ENCODE assay signal across 15 cellular contexts in the genomic region with DNA sequence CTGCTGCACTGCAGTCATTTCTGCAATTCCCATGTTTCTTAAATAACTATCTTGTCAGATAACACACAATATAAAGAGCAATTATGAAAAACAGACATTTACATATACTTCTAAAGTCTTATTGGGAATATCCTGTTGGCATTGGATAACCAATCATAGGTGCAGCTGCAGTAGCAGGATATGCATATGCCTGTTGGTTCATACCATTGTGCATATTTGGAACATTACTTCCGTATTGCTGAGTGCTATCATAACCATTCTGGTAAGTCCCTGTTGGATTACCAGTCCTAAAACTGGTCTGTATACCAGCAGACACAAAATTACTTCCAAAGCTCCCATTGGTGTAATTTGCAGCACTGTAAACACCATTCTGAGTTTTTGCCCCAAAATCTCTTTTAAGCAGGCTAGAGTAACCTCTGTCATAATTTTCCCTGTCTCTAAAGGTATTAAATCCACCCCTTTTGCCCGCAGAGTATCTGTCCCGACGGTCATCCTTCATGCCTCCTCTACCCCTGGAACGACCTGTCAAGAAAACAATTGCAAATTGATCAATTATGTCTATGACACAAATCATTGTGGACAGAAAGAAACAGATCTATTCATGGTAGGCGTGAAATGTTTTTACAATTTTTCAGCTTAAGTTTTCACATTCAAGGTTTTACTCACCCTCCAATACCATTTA. TPM values are rescaled to one million over a fixed set of nuclear protein-coding genes. Genes with fewer than 3 reads are reported as not detected.
A peak's percentile ranks its signal among the peaks of the same experiment; 100 is the strongest.
DNase-seq lines count a peak whose midpoint lies in the region; ATAC-seq and TF ChIP-seq lines count a peak whose summit lies in the region.
"Had no signal": no experiment of that assay in that cellular context is flagged by ENCODE, and none has a peak within 500 bp of the region (broad histone marks: within the 10 kb centered on the region; RNA-seq: fewer than 3 reads in every experiment).

No MANE protein-coding gene starts in this region.

- peaks cover 70% of the 10 kb centered on the region for H3K36me3 Mint-ChIP-seq in activated CD8-positive, alpha-beta memory T cell treated with anti-CD3 and anti-CD28 coated beads, Interleukin-2, amount 10 ng/mL, durations not matched to agents 7 days and 5 days
- peaks cover 61 to 69% of the 10 kb centered on the region in 2 donors for H3K36me3 Mint-ChIP-seq in stimulated activated naive B cell treated with anti-CD40 and anti-IgM and Interleukin-4, amounts not matched to agents 10 μg/mL and 1 μg/mL and 100 μg/mL, for 72 hours

- no peaks in the 10 kb centered on the region for H3K27me3 Mint-ChIP-seq in activated CD8-positive, alpha-beta memory T cell treated with anti-CD3 and anti-CD28 coated beads, Interleukin-2, amount 10 ng/mL, durations not matched to agents 7 days and 5 days
- no peaks in the 10 kb centered on the region for H3K27me3 Mint-ChIP-seq in stimulated activated naive B cell treated with anti-CD40 and anti-IgM and Interleukin-4, amounts not matched to agents 10 μg/mL and 1 μg/mL and 100 μg/mL, for 72 hours

- H3K9me3 ChIP-seq in Peyer's patch = no peaks in the 10 kb centered on the region
- H3K9me3 ChIP-seq in ovary = no peaks in the 10 kb centered on the region
- H3K9me3 ChIP-seq: sigmoid colon had no signal

- no peak for TF ChIP-seq POLR2A in Peyer's patch (IDR thresholded peaks at IDR 0.05)
- no peak for TF ChIP-seq POLR2A in ovary (IDR thresholded peaks at IDR 0.05)

- peak overlapping the region; percentile 34 for H3K27ac Mint-ChIP-seq in activated CD8-positive, alpha-beta memory T cell treated with anti-CD3 and anti-CD28 coated beads, Interleukin-2, amount 10 ng/mL, durations not matched to agents 7 days and 5 days
- peak overlapping the region; percentile 67 for H3K27ac Mint-ChIP-seq in stimulated activated naive B cell treated with anti-CD40 and anti-IgM and Interleukin-4, amounts not matched to agents 10 μg/mL and 1 μg/mL and 100 μg/mL, for 72 hours

- TF ChIP-seq EP300 in ovary (IDR thresholded peaks at IDR 0.05) = no peak

- H3K27me3 ChIP-seq in Peyer's patch = no peaks in the 10 kb centered on the region
- H3K27me3 ChIP-seq in ovary = no peaks in the 10 kb centered on the region
- H3K27me3 ChIP-seq: sigmoid colon had no signal

- intact Hi-C loops in ovary (cut with DNase I) = loop anchor here in 2 of 4 donors (10.0 kb wide), 2 partner anchors 75 to 185 kb away; no protein-coding TSS in a partner anchor

- WGBS in ovary, 3 donors = 76 to 82% (median 77%) methylated on average over 6 of the region's 6 CpGs

- CTCF ChIA-PET in activated CD8-positive, alpha-beta memory T cell treated with anti-CD3 and anti-CD28 coated beads, Interleukin-2, amount 10 ng/mL, durations not matched to agents 7 days and 5 days (lab: Charles Lee) = interaction anchor here (1.4 to 11.8 kb wide), 3 partner anchors 9 to 147 kb away, joined by 3 to 308 read pairs (median 8); no protein-coding TSS in a partner anchor

- no peak for TF ChIP-seq CTCF in Peyer's patch (IDR thresholded peaks at IDR 0.05)
- TF ChIP-seq CTCF in ovary (IDR thresholded peaks at IDR 0.05) = no peak

- H3K4me3 ChIP-seq in Peyer's patch = no peak overlapping the region
- no peak overlapping the region for H3K4me3 ChIP-seq in ovary
- H3K4me3 ChIP-seq: sigmoid colon had no signal

- no peak for DNase-seq in activated CD8-positive, alpha-beta memory T cell treated with anti-CD3 and anti-CD28 coated beads, Interleukin-2, amount 10 ng/mL, durations not matched to agents 7 days and 5 days
- DNase-seq in activated CD8-positive, alpha-beta memory T cell treated with anti-CD3 and anti-CD28 coated beads, Interleukin-2, amount 50 U/mL, for 48 hours = no peak
- DNase-seq in epithelial cell of prostate (ENCODE audit: low read depth, low spot score) = no peak
- no peak for DNase-seq in stimulated activated naive B cell treated with anti-CD40 and anti-IgM and Interleukin-4, amounts not matched to agents 10 μg/mL and 1 μg/mL and 100 μg/mL, for 72 hours
- DNase-seq in Peyer's patch = no peak
- no peak for DNase-seq in ovary
- DNase-seq in NCI-H2081 (lab: John Stamatoyannopoulos, UW) = no peak
- DNase-seq: activated gamma-delta T cell, AML-193, kidney glomerular epithelial cell, NCI-H2227 treated with DMSO at 0.1 percent for 48 hours, sigmoid colon had no signal

- no peak for ATAC-seq in activated CD8-positive, alpha-beta memory T cell treated with anti-CD3 and anti-CD28 coated beads, Interleukin-2, amount 10 ng/mL, durations not matched to agents 7 days and 5 days
- no peak for ATAC-seq in SK-N-SH treated with all-trans-retinoic acid at 6 μM for 48 hours
- ATAC-seq in stimulated activated naive B cell treated with anti-CD40 and anti-IgM and Interleukin-4, amounts not matched to agents 10 μg/mL and 1 μg/mL and 100 μg/mL, for 72 hours (replicated peaks) = no peak

- no peaks in the 10 kb centered on the region for H3K9me3 Mint-ChIP-seq in activated CD8-positive, alpha-beta memory T cell treated with anti-CD3 and anti-CD28 coated beads, Interleukin-2, amount 10 ng/mL, durations not matched to agents 7 days and 5 days (ENCODE audit: low read depth)
- H3K9me3 Mint-ChIP-seq in stimulated activated naive B cell treated with anti-CD40 and anti-IgM and Interleukin-4, amounts not matched to agents 10 μg/mL and 1 μg/mL and 100 μg/mL, for 72 hours = no peaks in the 10 kb centered on the region
- H3K9me3 Mint-ChIP-seq: T-helper 1 cell treated with Interleukin-12 subunit alpha and Interleukin-12 subunit beta and Interleukin-4 antibody, amounts not matched to agents 30 μg/mL and 1 μg/mL, for 36 hours had no signal

- H3K4me1 Mint-ChIP-seq in activated CD8-positive, alpha-beta memory T cell treated with anti-CD3 and anti-CD28 coated beads, Interleukin-2, amount 10 ng/mL, durations not matched to agents 7 days and 5 days = peaks cover 79% of the 10 kb centered on the region
- H3K4me1 Mint-ChIP-seq in stimulated activated naive B cell treated with anti-CD40 and anti-IgM and Interleukin-4, amounts not matched to agents 10 μg/mL and 1 μg/mL and 100 μg/mL, for 72 hours = peaks cover 57 to 78% of the 10 kb centered on the region in 2 donors

- no peak overlapping the region for H3K4me3 Mint-ChIP-seq in activated CD8-positive, alpha-beta memory T cell treated with anti-CD3 and anti-CD28 coated beads, Interleukin-2, amount 10 ng/mL, durations not matched to agents 7 days and 5 days
- H3K4me3 Mint-ChIP-seq in stimulated activated naive B cell treated with anti-CD40 and anti-IgM and Interleukin-4, amounts not matched to agents 10 μg/mL and 1 μg/mL and 100 μg/mL, for 72 hours = peak overlapping the region; percentile 44 to 49
- H3K4me3 Mint-ChIP-seq: T-helper 1 cell treated with Interleukin-12 subunit alpha and Interleukin-12 subunit beta and Interleukin-4 antibody, amounts not matched to agents 30 μg/mL and 1 μg/mL, for 36 hours had no signal

- H3K4me1 ChIP-seq in Peyer's patch (peaks cover 0 to 76% (median 8%) of the 10 kb centered on the region in 4 donors), ovary (ENCODE audit: insufficient read depth) (peaks cover 7% of the 10 kb centered on the region)

- peak overlapping the region; percentile 97 for H3K27ac ChIP-seq in epithelial cell of prostate
- no peak overlapping the region for H3K27ac ChIP-seq in Peyer's patch
- no peak overlapping the region for H3K27ac ChIP-seq in ovary
- H3K27ac ChIP-seq: HL-60 had no signal

- H3K36me3 ChIP-seq in Peyer's patch (peaks cover 0 to 67% (median 6%) of the 10 kb centered on the region in 3 donors), ovary (no peaks in the 10 kb centered on the region)

TF ChIP-seq in SK-N-SH treated with all-trans-retinoic acid at 6 μM for 48 hours, 23 proteins besides CTCF, POLR2A, EP300 and RAD21 (continues in another document):
- TF ChIP-seq ZNF565 (CRISPR knock-in tag; conservative IDR thresholded peaks at IDR 0.05; ENCODE audit: low read depth) = no peak
- TF ChIP-seq ZFP30 (CRISPR knock-in tag; IDR thresholded peaks at IDR 0.05) = no peak
- no peak for TF ChIP-seq CSDC2 (CRISPR knock-in tag; IDR thresholded peaks at IDR 0.05)
- TF ChIP-seq ZNF70 (CRISPR knock-in tag; IDR thresholded peaks at IDR 0.05) = no peak
- TF ChIP-seq ZFP3 (CRISPR knock-in tag; IDR thresholded peaks at IDR 0.05) = no peak
- TF ChIP-seq, protein P1, sequence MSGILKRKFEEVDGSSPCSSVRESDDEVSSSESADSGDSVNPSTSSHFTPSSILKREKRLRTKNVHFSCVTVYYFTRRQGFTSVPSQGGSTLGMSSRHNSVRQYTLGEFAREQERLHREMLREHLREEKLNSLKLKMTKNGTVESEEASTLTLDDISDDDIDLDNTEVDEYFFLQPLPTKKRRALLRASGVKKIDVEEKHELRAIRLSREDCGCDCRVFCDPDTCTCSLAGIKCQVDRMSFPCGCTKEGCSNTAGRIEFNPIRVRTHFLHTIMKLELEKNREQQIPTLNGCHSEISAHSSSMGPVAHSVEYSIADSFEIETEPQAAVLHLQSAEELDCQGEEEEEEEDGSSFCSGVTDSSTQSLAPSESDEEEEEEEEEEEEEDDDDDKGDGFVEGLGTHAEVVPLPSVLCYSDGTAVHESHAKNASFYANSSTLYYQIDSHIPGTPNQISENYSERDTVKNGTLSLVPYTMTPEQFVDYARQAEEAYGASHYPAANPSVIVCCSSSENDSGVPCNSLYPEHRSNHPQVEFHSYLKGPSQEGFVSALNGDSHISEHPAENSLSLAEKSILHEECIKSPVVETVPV (CRISPR knock-in tag; IDR thresholded peaks at IDR 0.05) = no peak

RNA-seq across cellular contexts. Expression of gene POLG2, which starts 3.1 kb away (rescaled TPM):
- 10 to 100 TPM; 36.0 to 47.3 TPM for total RNA-seq in activated CD8-positive, alpha-beta memory T cell treated with anti-CD3 and anti-CD28 coated beads, Interleukin-2, amount 10 ng/mL, durations not matched to agents 7 days and 5 days
- total RNA-seq in Peyer's patch (10 to 100 TPM in 2 of 4 donors, 1 to 10 TPM in 2; 3.5 to 33.0 (median 11.0) TPM), ovary (10 to 100 TPM; 13.6 to 21.3 (median 17.6) TPM)
- polyA plus RNA-seq in ovary = 10 to 100 TPM in 1 of 2 donors, 1 to 10 TPM in 1; 8.7 to 13.3 TPM

RNA-seq across cellular contexts. Expression of gene DDX5, which starts 6.1 kb away (rescaled TPM):
- 100 to 1,000 TPM; 842 to 926 TPM for total RNA-seq in activated CD8-positive, alpha-beta memory T cell treated with anti-CD3 and anti-CD28 coated beads, Interleukin-2, amount 10 ng/mL, durations not matched to agents 7 days and 5 days
- 1,000 to 10,000 TPM in 1 of 4 donors, 100 to 1,000 TPM in 3; 381 to 1,017 (median 503) TPM for total RNA-seq in Peyer's patch
- total RNA-seq in ovary = 100 to 1,000 TPM; 438 to 750 (median 559) TPM
- 100 to 1,000 TPM; 372 to 633 TPM for polyA plus RNA-seq in ovary

RNA-seq across cellular contexts. Expression of gene CEP95, which starts 6.8 kb away (rescaled TPM):
- 10 to 100 TPM; 45.7 to 52.6 TPM for total RNA-seq in activated CD8-positive, alpha-beta memory T cell treated with anti-CD3 and anti-CD28 coated beads, Interleukin-2, amount 10 ng/mL, durations not matched to agents 7 days and 5 days
- total RNA-seq in Peyer's patch = 100 to 1,000 TPM in 1 of 4 donors, 10 to 100 TPM in 3; 51.1 to 187 (median 79.4) TPM
- 10 to 100 TPM; 50.8 to 87.2 (median 65.6) TPM for total RNA-seq in ovary
- 10 to 100 TPM; 44.5 to 45.8 TPM for polyA plus RNA-seq in ovary

RNA-seq across cellular contexts. Expression of gene MILR1, which starts 51.0 kb away (rescaled TPM):
- under 1 TPM in 1 of 2 experiments, not detected in 1; 0.82 TPM for total RNA-seq in activated CD8-positive, alpha-beta memory T cell treated with anti-CD3 and anti-CD28 coated beads, Interleukin-2, amount 10 ng/mL, durations not matched to agents 7 days and 5 days
- total RNA-seq in Peyer's patch (10 to 100 TPM in 1 of 4 donors, 1 to 10 TPM in 2, not detected in 1; 3.3 to 10.7 (median 5.6) TPM), ovary (10 to 100 TPM in 1 of 7 donors, 1 to 10 TPM in 6; 2.3 to 16.4 (median 6.8) TPM)
- polyA plus RNA-seq in ovary = 10 to 100 TPM in 1 of 2 donors, 1 to 10 TPM in 1; 2.0 to 13.1 TPM
